In genomic region chr22:21045585-21046294, GRCh38 we compare ENCODE assay signal across 9 cellular contexts. TPM values are rescaled to one million over a fixed set of nuclear protein-coding genes. Genes with fewer than 3 reads are reported as not detected.
A peak's percentile ranks its signal among the peaks of the same experiment; 100 is the strongest.
DNase-seq lines count a peak whose midpoint lies in the region; ATAC-seq and TF ChIP-seq lines count a peak whose summit lies in the region.
"Had no signal": no experiment of that assay in that cellular context is flagged by ENCODE, and none has a peak within 500 bp of the region (broad histone marks: within the 10 kb centered on the region; RNA-seq: fewer than 3 reads in every experiment).

TSS of gene LRRC74B (plus strand) at chr22:21045946. CDS start at chr22:21045987, 41 bp downstream.

- H3K9me3 ChIP-seq in HEK293 (ENCODE audit: control insufficient read depth, insufficient read depth, low read depth, low read length) (no peaks in the 10 kb centered on the region), right atrium auricular region (no peaks in the 10 kb centered on the region), upper lobe of right lung (no peaks in the 10 kb centered on the region)
- H3K9me3 ChIP-seq: neutrophil had no signal

- intact Hi-C loops in upper lobe of right lung (cut with DNase I), result no loop called here

- H3K27ac ChIP-seq in HEK293 (ENCODE audit: extremely low read depth, low read depth, low read length) (no peak within 1 kb of the TSS), right atrium auricular region (no peak within 1 kb of the TSS), upper lobe of right lung (peak within 1 kb of the TSS; percentile 36)
- H3K27ac ChIP-seq: neutrophil had no signal

- peak within 1 kb of the TSS; percentile 69 for H3K27ac Mint-ChIP-seq in T-helper 1 cell treated with Interleukin-12 subunit alpha and Interleukin-12 subunit beta and Interleukin-4 antibody, amounts not matched to agents 30 μg/mL and 1 μg/mL, for 36 hours
- H3K27ac Mint-ChIP-seq in progenitor cell of endocrine pancreas, result peak within 1 kb of the TSS; percentile 91

- H3K27me3 Mint-ChIP-seq in T-helper 1 cell treated with Interleukin-12 subunit alpha and Interleukin-12 subunit beta and Interleukin-4 antibody, amounts not matched to agents 30 μg/mL and 1 μg/mL, for 36 hours (ENCODE audit: low read depth), result peaks cover 34% of the 10 kb centered on the region
- H3K27me3 Mint-ChIP-seq in progenitor cell of endocrine pancreas, result peaks cover 17% of the 10 kb centered on the region

- no peaks in the 10 kb centered on the region for H3K36me3 Mint-ChIP-seq in T-helper 1 cell treated with Interleukin-12 subunit alpha and Interleukin-12 subunit beta and Interleukin-4 antibody, amounts not matched to agents 30 μg/mL and 1 μg/mL, for 36 hours (ENCODE audit: low read depth)
- no peaks in the 10 kb centered on the region for H3K36me3 Mint-ChIP-seq in progenitor cell of endocrine pancreas (ENCODE audit: insufficient read depth)

- peak within 1 kb of the TSS; percentile 67 for H3K4me3 Mint-ChIP-seq in T-helper 1 cell treated with Interleukin-12 subunit alpha and Interleukin-12 subunit beta and Interleukin-4 antibody, amounts not matched to agents 30 μg/mL and 1 μg/mL, for 36 hours
- H3K4me3 Mint-ChIP-seq in progenitor cell of endocrine pancreas (ENCODE audit: low read depth), result peak within 1 kb of the TSS; percentile 87

- no peaks in the 10 kb centered on the region for H3K9me3 Mint-ChIP-seq in T-helper 1 cell treated with Interleukin-12 subunit alpha and Interleukin-12 subunit beta and Interleukin-4 antibody, amounts not matched to agents 30 μg/mL and 1 μg/mL, for 36 hours
- H3K9me3 Mint-ChIP-seq in progenitor cell of endocrine pancreas (ENCODE audit: low read depth), result no peaks in the 10 kb centered on the region

- POLR2A ChIA-PET in HEK293 (lab: Yijun Ruan, JAX), result interaction anchor here (1.3 kb wide), 1 partner anchor 43 kb away, joined by 5 read pairs; the partner anchor contains the start of gene THAP7

- H3K27me3 ChIP-seq in right atrium auricular region, result no peaks in the 10 kb centered on the region
- H3K27me3 ChIP-seq in upper lobe of right lung, result no peaks in the 10 kb centered on the region

- peak; percentile 91 for ATAC-seq in upper lobe of right lung

- H3K4me1 ChIP-seq in HEK293 (ENCODE audit: control insufficient read depth, insufficient read depth, low read length) (no peaks in the 10 kb centered on the region; the same call in 1 of the 2 replicates), right atrium auricular region (peaks cover 0 to 22% of the 10 kb centered on the region in 2 donors), upper lobe of right lung (peaks cover 13% of the 10 kb centered on the region)

- peaks cover 18% of the 10 kb centered on the region for H3K4me1 Mint-ChIP-seq in T-helper 1 cell treated with Interleukin-12 subunit alpha and Interleukin-12 subunit beta and Interleukin-4 antibody, amounts not matched to agents 30 μg/mL and 1 μg/mL, for 36 hours (ENCODE audit: low read depth)
- peaks cover 9% of the 10 kb centered on the region for H3K4me1 Mint-ChIP-seq in progenitor cell of endocrine pancreas (ENCODE audit: low read depth)

- CTCF ChIA-PET in HEK293 (lab: Yijun Ruan, JAX), result interaction anchor here (0.6 to 1.3 kb wide), 6 partner anchors 8 to 160 kb away, joined by 3 to 5 read pairs (median 4); no protein-coding TSS in a partner anchor

- DNase-seq in DMS53 (lab: John Stamatoyannopoulos, UW) (peak; percentile 91), NCI-H1436 (lab: John Stamatoyannopoulos, UW) (peak; percentile 85), anterior cingulate cortex (lab: John Stamatoyannopoulos, UW) (peak; percentile 35 to 94 (median 84)), right atrium auricular region (ENCODE audit: low spot score) (peak; percentile 92), progenitor cell of endocrine pancreas (ENCODE audit: low spot score, unreplicated experiment) (peak; percentile 88), upper lobe of right lung (peak; percentile 91)

- H3K36me3 ChIP-seq in HEK293 (ENCODE audit: control insufficient read depth in 2 of 2, insufficient read depth in 1 of 2, low read length in 2 of 2), result no peaks in the 10 kb centered on the region
- no peaks in the 10 kb centered on the region for H3K36me3 ChIP-seq in right atrium auricular region
- no peaks in the 10 kb centered on the region for H3K36me3 ChIP-seq in upper lobe of right lung
- H3K36me3 ChIP-seq: neutrophil had no signal

- H3K4me3 ChIP-seq in HEK293 (ENCODE audit: low read depth, low read length) (peak within 1 kb of the TSS; percentile 44), right atrium auricular region (peak within 1 kb of the TSS; percentile 35 to 57), upper lobe of right lung (peak within 1 kb of the TSS; percentile 34)

- TF ChIP-seq CTCF in HEK293 (tag by site-specific recombination; IDR thresholded peaks at IDR 0.05), result no peak
- TF ChIP-seq CTCF in right atrium auricular region (IDR thresholded peaks at IDR 0.05), result no peak
- TF ChIP-seq CTCF in progenitor cell of endocrine pancreas (IDR thresholded peaks at IDR 0.05; ENCODE audit: unreplicated experiment), result no peak
- TF ChIP-seq CTCF in upper lobe of right lung (IDR thresholded peaks at IDR 0.05), result no peak

TF ChIP-seq in HEK293, 187 proteins besides CTCF, POLR2A, EP300 and RAD21 (continues in another document):
- peak; percentile 30 for TF ChIP-seq PATZ1 (tag by site-specific recombination; IDR thresholded peaks at IDR 0.05)
- TF ChIP-seq MYNN (tag by site-specific recombination; IDR thresholded peaks at IDR 0.05; ENCODE audit: borderline replicate concordance), result peak; percentile 100
- peak; percentile 54 for TF ChIP-seq ZBTB26 (tag by site-specific recombination; optimal IDR thresholded peaks at IDR 0.05)
- no peak for TF ChIP-seq ZBTB48 (tag by site-specific recombination; IDR thresholded peaks at IDR 0.05)
- peak; percentile 72 for TF ChIP-seq ZIC2 (tag by site-specific recombination; IDR thresholded peaks at IDR 0.05)
- peak; percentile 84; the same call in 1 of the 2 replicates for TF ChIP-seq SCRT1 (tag by site-specific recombination; IDR thresholded peaks at IDR 0.05; ENCODE audit: borderline replicate concordance)
- TF ChIP-seq GLIS2 (tag by site-specific recombination; IDR thresholded peaks at IDR 0.05), result peak; percentile 75
- no peak for TF ChIP-seq ZNF514 (tag by site-specific recombination; IDR thresholded peaks at IDR 0.05)
- peak; percentile 48 for TF ChIP-seq ZBTB17 (tag by site-specific recombination; IDR thresholded peaks at IDR 0.05)
- peak; percentile 87 for TF ChIP-seq GLIS1 (tag by site-specific recombination; IDR thresholded peaks at IDR 0.05)
- TF ChIP-seq ZBTB44 (tag by site-specific recombination; IDR thresholded peaks at IDR 0.05), result peak; percentile 51
- no peak for TF ChIP-seq ZNF133 (tag by site-specific recombination; IDR thresholded peaks at IDR 0.05)
- TF ChIP-seq SETDB1 (IDR thresholded peaks at IDR 0.05; ENCODE audit: insufficient read length, low read length), result no peak
- TF ChIP-seq SP3 (tag by site-specific recombination; IDR thresholded peaks at IDR 0.05), result peak; percentile 44
- peak; percentile 96 for TF ChIP-seq SP2 (tag by site-specific recombination; IDR thresholded peaks at IDR 0.05)
- TF ChIP-seq PBX3 (CRISPR knock-in tag; IDR thresholded peaks at IDR 0.05), result peak; percentile 96

RNA-seq across cellular contexts. Expression of gene LRRC74B, which starts in this region (rescaled TPM):
- not detected for total RNA-seq in right atrium auricular region
- 0.40 and 0.72 TPM in 2 replicates for total RNA-seq in progenitor cell of endocrine pancreas
- total RNA-seq in upper lobe of right lung, result not detected

Comparison
In these comparisons a context has a peak if more than half of its experiments do, and no peak if none do; other contexts are left out.
1. Peak in DNase-seq and H3K4me3 ChIP-seq in right atrium auricular region; RNA of the gene not detected or under 1 TPM.
2. Peak in DNase-seq in progenitor cell of endocrine pancreas; RNA of the gene not detected or under 1 TPM.
3. Peak in DNase-seq, ATAC-seq, H3K4me3 ChIP-seq and H3K27ac ChIP-seq in upper lobe of right lung; RNA of the gene not detected or under 1 TPM.